Comparison of ENCODE assay signal across 1 cellular context in genomic region chr1:2642131-2642559, GRCh38.
TF ChIP-seq lines count a peak whose summit lies in the region.

No MANE protein-coding gene starts in this region.

TF ChIP-seq in GM23338, 12 proteins besides CTCF, POLR2A, EP300 and RAD21 (continued from another document):
- no peak for TF ChIP-seq ZNF462 (CRISPR knock-in tag; IDR thresholded peaks at IDR 0.05)
